1 cellular context compared by ENCODE assay signal in genomic region chr9:16627967-16628366, GRCh38.
TF ChIP-seq lines count a peak whose summit lies in the region.

No MANE protein-coding gene starts in this region.

TF ChIP-seq in SK-N-SH treated with all-trans-retinoic acid at 6 μM for 48 hours, 23 proteins besides CTCF, POLR2A, EP300 and RAD21 (continued from another document):
- peak; percentile 67; the same call in 1 of the 2 replicates for TF ChIP-seq TCF4 (CRISPR knock-in tag; IDR thresholded peaks at IDR 0.05; ENCODE audit: borderline replicate concordance)
- TF ChIP-seq PPARA (CRISPR knock-in tag; IDR thresholded peaks at IDR 0.05; ENCODE audit: borderline replicate concordance) = no peak
- TF ChIP-seq ZFP3 (CRISPR knock-in tag; IDR thresholded peaks at IDR 0.05) = no peak
- TF ChIP-seq, protein P1, sequence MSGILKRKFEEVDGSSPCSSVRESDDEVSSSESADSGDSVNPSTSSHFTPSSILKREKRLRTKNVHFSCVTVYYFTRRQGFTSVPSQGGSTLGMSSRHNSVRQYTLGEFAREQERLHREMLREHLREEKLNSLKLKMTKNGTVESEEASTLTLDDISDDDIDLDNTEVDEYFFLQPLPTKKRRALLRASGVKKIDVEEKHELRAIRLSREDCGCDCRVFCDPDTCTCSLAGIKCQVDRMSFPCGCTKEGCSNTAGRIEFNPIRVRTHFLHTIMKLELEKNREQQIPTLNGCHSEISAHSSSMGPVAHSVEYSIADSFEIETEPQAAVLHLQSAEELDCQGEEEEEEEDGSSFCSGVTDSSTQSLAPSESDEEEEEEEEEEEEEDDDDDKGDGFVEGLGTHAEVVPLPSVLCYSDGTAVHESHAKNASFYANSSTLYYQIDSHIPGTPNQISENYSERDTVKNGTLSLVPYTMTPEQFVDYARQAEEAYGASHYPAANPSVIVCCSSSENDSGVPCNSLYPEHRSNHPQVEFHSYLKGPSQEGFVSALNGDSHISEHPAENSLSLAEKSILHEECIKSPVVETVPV (CRISPR knock-in tag; IDR thresholded peaks at IDR 0.05) = no peak
